In the genomic region with DNA sequence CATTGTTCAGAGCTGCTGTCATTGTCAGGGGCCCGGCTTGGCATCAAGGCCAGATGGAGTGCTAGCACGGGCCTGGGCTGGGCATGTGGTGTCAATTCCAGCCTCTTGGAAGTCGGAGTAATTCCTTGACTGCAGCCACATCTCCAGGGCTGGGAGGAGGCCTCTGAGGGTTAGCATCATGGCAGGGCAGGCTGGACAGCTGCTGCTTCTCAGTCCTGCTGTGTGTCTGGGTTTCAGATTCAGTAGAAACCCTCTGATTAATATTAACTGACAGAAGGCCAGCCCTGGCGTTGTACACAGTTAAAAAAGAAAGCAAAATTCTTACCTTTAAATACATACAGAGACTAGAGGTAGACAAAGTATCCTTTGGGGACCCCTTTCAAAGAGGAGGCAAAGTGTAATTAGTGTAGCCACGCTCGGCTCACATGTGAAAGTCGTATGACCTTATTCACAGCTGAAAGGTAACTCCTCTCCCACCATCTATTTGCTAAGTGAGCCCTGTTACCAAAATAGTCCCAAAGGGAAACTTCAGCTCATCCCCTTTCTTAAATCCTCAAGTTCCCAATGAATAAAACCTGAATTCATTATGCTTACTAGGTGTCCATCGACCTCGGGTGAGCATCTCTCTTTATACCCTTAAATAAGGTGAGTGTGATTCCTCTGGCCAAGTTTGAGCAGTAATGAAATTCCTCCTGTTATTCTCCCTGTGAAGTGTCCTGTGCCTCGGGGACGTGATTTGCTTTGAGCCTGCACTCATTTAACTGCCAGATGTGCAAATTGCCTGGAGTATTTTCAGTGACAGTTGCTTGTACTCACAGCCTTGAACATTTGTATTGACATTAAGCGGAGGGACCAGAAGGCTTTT, we compare ENCODE assay signal across 12 cellular contexts.
A peak's percentile ranks its signal among the peaks of the same experiment; 100 is the strongest.
DNase-seq lines count a peak whose midpoint lies in the region; ATAC-seq, FAIRE-seq and TF ChIP-seq lines count a peak whose summit lies in the region.
"Had no signal": no experiment of that assay in that cellular context is flagged by ENCODE, and none has a peak within 500 bp of the region (broad histone marks: within the 10 kb centered on the region; RNA-seq: fewer than 3 reads in every experiment).

No MANE protein-coding gene starts in this region.

- WGBS in GM12878 (ENCODE audit: insufficient coverage, insufficient replicate concordance, low lambda C conversion rate, missing lambda C conversion rate) = 82% methylated on average over 12 of the region's 12 CpGs
- 58% methylated on average over 10 of the region's 12 CpGs for WGBS in right lobe of liver (ENCODE audit: insufficient coverage, low coverage, low lambda C conversion rate, missing lambda C conversion rate)

- H3K9me2 ChIP-seq in PC-3 (replicated peaks; ENCODE audit: low read length) = no peaks in the 10 kb centered on the region

- BruUV-seq in GM12878 (replicated peaks; lab: Mats Ljungman, UMichigan) = no TSS peak
- no TSS peak for BruUV-seq in PC-3 (replicated peaks; lab: Mats Ljungman, UMichigan)

- H3K79me2 ChIP-seq in GM12878 (ENCODE audit: control insufficient read depth, insufficient read depth, low read length) = no peaks in the 10 kb centered on the region; the same call in 1 of the 2 replicates
- no peaks in the 10 kb centered on the region for H3K79me2 ChIP-seq in PC-3 (ENCODE audit: low read length)

- RAD21 ChIA-PET in GM12878 (lab: Charles Lee; ENCODE audit: unreplicated experiment) = interaction anchor here (0.9 to 9.2 kb wide), 10 partner anchors 14 to 180 kb away, joined by 3 to 78 read pairs (median 7); a partner anchor contains a TSS

- intact Hi-C loops in GM12878 (cut with micrococcal nuclease; ENCODE audit: unreplicated experiment) (loop anchor here (1.0 kb wide), 1 partner anchor 60 kb away; no protein-coding TSS in a partner anchor), right lobe of liver (cut with DNase I) (no loop called here), PC-3 (cut with micrococcal nuclease) (no loop called here)

- POLR2A ChIA-PET in GM12878 (lab: Charles Lee) = interaction anchor here (0.6 to 2.9 kb wide), 9 partner anchors 9 to 61 kb away, joined by 3 to 16 read pairs (median 4); no protein-coding TSS in a partner anchor
- POLR2A ChIA-PET in PC-3 (lab: Charles Lee; ENCODE audit: unreplicated experiment) = no interaction called here

- no peak for TF ChIP-seq POLR2A in GM12878 (IDR thresholded peaks at IDR 0.05; ENCODE audit: low read depth, low read length)
- TF ChIP-seq POLR2A in right lobe of liver (IDR thresholded peaks at IDR 0.05) = no peak

- no peaks in the 10 kb centered on the region for H3F3A ChIP-seq in PC-3 (ENCODE audit: low read length, unreplicated experiment)

- TF ChIP-seq EP300 in GM12878 (IDR thresholded peaks at IDR 0.05; ENCODE audit: borderline replicate concordance in 1 of 2, control insufficient read depth in 1 of 2, low read depth in 2 of 2, low read length in 2 of 2) = 0 out of 4 replicates have a peak, but pooled peaks of 1 of the 2 experiments have one; percentile 19

- peaks cover 17 to 45% of the 10 kb centered on the region in 2 experiments for H3K36me3 ChIP-seq in GM12878 (ENCODE audit: control insufficient read depth in 2 of 2, insufficient read depth in 2 of 2, low read length in 1 of 2)
- H3K36me3 ChIP-seq in right lobe of liver = no peaks in the 10 kb centered on the region
- H3K36me3 ChIP-seq in PC-3 (ENCODE audit: low read depth, low read length) = no peaks in the 10 kb centered on the region

- H4K20me1 ChIP-seq in GM12878 (ENCODE audit: control insufficient read depth, insufficient read depth) (no peaks in the 10 kb centered on the region), PC-3 (ENCODE audit: low read length) (no peaks in the 10 kb centered on the region)

- peak; percentile 49 for DNase-seq in GM12865 (ENCODE audit: low read depth)
- DNase-seq in GM12878 (ENCODE audit: low read depth, low spot score) = peak; percentile 45
- DNase-seq in right lobe of liver = no peak
- DNase-seq in PC-3 = no peak
- DNase-seq in kidney tubule cell (ENCODE audit: low spot score) = no peak
- no peak for DNase-seq in middle frontal gyrus (ENCODE audit: extremely low spot score, low spot score)
- DNase-seq: activated T-cell treated with anti-CD3 and anti-CD28 coated beads, Interleukin-2, amount 50 U/mL, for 4 hours; Caco-2; NCI-H1105 had no signal

- H3K27me3 ChIP-seq in GM12878 (replicated peaks in 1 of 2; ENCODE audit: control insufficient read depth in 2 of 2, insufficient read depth in 2 of 2, low read length in 1 of 2) (no peaks in the 10 kb centered on the region), right lobe of liver (no peaks in the 10 kb centered on the region), PC-3 (ENCODE audit: low read length) (no peaks in the 10 kb centered on the region)

- TF ChIP-seq CTCF in GM12865 (IDR thresholded peaks at IDR 0.05; ENCODE audit: insufficient read depth, low read depth, low read length, missing control alignments) (no peak), GM12878 (IDR thresholded peaks at IDR 0.05 in 2 of 3, conservative IDR thresholded peaks at IDR 0.05 in 1 of 3; ENCODE audit: control insufficient read depth in 2 of 3, extremely low read depth in 1 of 3, insufficient read depth in 1 of 3, low read depth in 3 of 3, low read length in 3 of 3) (no peak), right lobe of liver (IDR thresholded peaks at IDR 0.05) (no peak), PC-3 (conservative IDR thresholded peaks at IDR 0.05; ENCODE audit: low read depth, low read length) (no peak)

- no peak overlapping the region for H2AFZ ChIP-seq in GM12878 (ENCODE audit: control insufficient read depth, low read depth, low read length)
- no peak overlapping the region for H2AFZ ChIP-seq in PC-3 (ENCODE audit: low read length)

- H3K27ac ChIP-seq in GM12878 (ENCODE audit: control insufficient read depth, insufficient read depth) (no peak overlapping the region), right lobe of liver (no peak overlapping the region), PC-3 (ENCODE audit: low read length) (no peak overlapping the region)

- CTCF ChIA-PET in GM12878 (lab: Yijun Ruan, JAX) (interaction anchor here (0.9 to 4.9 kb wide), 5 partner anchors 12 to 62 kb away, joined by 3 to 27 read pairs (median 4); no protein-coding TSS in a partner anchor), PC-3 (lab: Charles Lee) (no interaction called here)

- H3K9me3 ChIP-seq in GM12878 (replicated peaks; ENCODE audit: control insufficient read depth, insufficient read depth, low read length) = peaks cover 2% of the 10 kb centered on the region; the same call in 2 of the 3 replicates
- no peaks in the 10 kb centered on the region for H3K9me3 ChIP-seq in right lobe of liver
- no peaks in the 10 kb centered on the region for H3K9me3 ChIP-seq in PC-3 (ENCODE audit: low read length)
- H3K9me3 ChIP-seq: Caco-2 had no signal

- in situ Hi-C loops in GM12878 (cut with MboI) = no loop called here

- TF ChIP-seq RAD21 in GM12878 (IDR thresholded peaks at IDR 0.05; ENCODE audit: insufficient read depth, low read depth, low read length) = no peak

- H3K4me2 ChIP-seq in GM12878 (ENCODE audit: control insufficient read depth, insufficient read depth) = no peak overlapping the region
- H3K4me2 ChIP-seq in PC-3 (ENCODE audit: low read length) = no peak overlapping the region

- H3K4me3 ChIP-seq in GM12865 (ENCODE audit: low read depth, low read length) (no peak overlapping the region), GM12878 (no peak overlapping the region), right lobe of liver (no peak overlapping the region), PC-3 (ENCODE audit: low read length) (no peak overlapping the region)

- H3K9ac ChIP-seq in GM12878 (ENCODE audit: control insufficient read depth, insufficient read depth, low read length) (no peak overlapping the region), PC-3 (ENCODE audit: low read length) (no peak overlapping the region)

- no peak for FAIRE-seq in GM12878 (lab: Jason Lieb, UNC)
- FAIRE-seq: H1 had no signal

- SMC1A ChIA-PET in GM12878 (lab: Charles Lee; ENCODE audit: uncharacterized antibody, unreplicated experiment) = interaction anchor here (0.6 to 12.8 kb wide), 10 partner anchors 15 to 63 kb away, joined by 3 to 202 read pairs (median 5); no protein-coding TSS in a partner anchor

- H3K4me1 ChIP-seq in GM12878 (ENCODE audit: control insufficient read depth, insufficient read depth, low read length) (peaks cover 5% of the 10 kb centered on the region; the same call in 1 of the 2 replicates), right lobe of liver (no peaks in the 10 kb centered on the region), PC-3 (ENCODE audit: insufficient read depth, low read length) (no peaks in the 10 kb centered on the region)
- H3K4me1 ChIP-seq: Caco-2 had no signal

- peak; percentile 77 for ATAC-seq in GM19467 (IDR thresholded peaks at IDR 0.05; ENCODE audit: unreplicated experiment)
- peak; percentile 73 for ATAC-seq in HG03066 (IDR thresholded peaks at IDR 0.05; ENCODE audit: low read depth, unreplicated experiment)
- ATAC-seq in GM12878 = peak; percentile 87
- ATAC-seq in right lobe of liver = no peak
- ATAC-seq in PC-3 = no peak
- ATAC-seq: activated T-cell treated with anti-CD3 and anti-CD28 coated beads, Interleukin-2, amount 50 U/mL, for 4 hours had no signal

TF ChIP-seq in GM12878, 131 proteins besides CTCF, POLR2A, EP300 and RAD21 (continues in another document):
- no peak for TF ChIP-seq MYB (IDR thresholded peaks at IDR 0.05; ENCODE audit: borderline replicate concordance, low read depth, low read length)
- TF ChIP-seq CBX3 (IDR thresholded peaks at IDR 0.05; ENCODE audit: borderline replicate concordance, low read depth) = no peak
- TF ChIP-seq HDAC6 (IDR thresholded peaks at IDR 0.05; ENCODE audit: unreplicated experiment) = no peak
- peak; percentile 69 for TF ChIP-seq SMAD1 (IDR thresholded peaks at IDR 0.05; ENCODE audit: low read depth, partially characterized antibody)
- TF ChIP-seq SMC3 (IDR thresholded peaks at IDR 0.05; ENCODE audit: borderline replicate concordance, low read length) = no peak
- no peak; the same call in 1 of the 2 replicates for TF ChIP-seq RB1 (IDR thresholded peaks at IDR 0.05; ENCODE audit: borderline replicate concordance)
- TF ChIP-seq, protein P1, sequence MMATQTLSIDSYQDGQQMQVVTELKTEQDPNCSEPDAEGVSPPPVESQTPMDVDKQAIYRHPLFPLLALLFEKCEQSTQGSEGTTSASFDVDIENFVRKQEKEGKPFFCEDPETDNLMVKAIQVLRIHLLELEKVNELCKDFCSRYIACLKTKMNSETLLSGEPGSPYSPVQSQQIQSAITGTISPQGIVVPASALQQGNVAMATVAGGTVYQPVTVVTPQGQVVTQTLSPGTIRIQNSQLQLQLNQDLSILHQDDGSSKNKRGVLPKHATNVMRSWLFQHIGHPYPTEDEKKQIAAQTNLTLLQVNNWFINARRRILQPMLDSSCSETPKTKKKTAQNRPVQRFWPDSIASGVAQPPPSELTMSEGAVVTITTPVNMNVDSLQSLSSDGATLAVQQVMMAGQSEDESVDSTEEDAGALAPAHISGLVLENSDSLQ (IDR thresholded peaks at IDR 0.05) = peak; percentile 21; the same call in 1 of the 2 replicates

Comparison
In these comparisons a context has a peak if more than half of its experiments do, and no peak if none do; other contexts are left out.
1. DNase-seq: peak in GM12865 (single experiment) and GM12878 (single experiment); none in right lobe of liver (0 of 3), PC-3 (single experiment), kidney tubule cell (single experiment) and middle frontal gyrus (single experiment).
2. ATAC-seq: peak in GM19467 (single experiment), HG03066 (single experiment) and GM12878 (single experiment); none in right lobe of liver (0 of 4) and PC-3 (single experiment).